ENCODE assay signal across 12 cellular contexts in genomic region chr16:69171325-69172095, GRCh38. TPM values are rescaled to one million over a fixed set of nuclear protein-coding genes. Genes with fewer than 3 reads are reported as not detected.
DNase-seq lines count a peak whose midpoint lies in the region; ATAC-seq and TF ChIP-seq lines count a peak whose summit lies in the region.
"Had no signal": no experiment of that assay in that cellular context is flagged by ENCODE, and none has a peak within 500 bp of the region (broad histone marks: within the 10 kb centered on the region; RNA-seq: fewer than 3 reads in every experiment).

No MANE protein-coding gene starts in this region.

- CTCF ChIA-PET in HEK293T (lab: Yijun Ruan, JAX), result no interaction called here

- DNase-seq in SKM-1 treated with dmso at 0.1 percent for 144 hours (lab: John Stamatoyannopoulos, UW; ENCODE audit: unreplicated experiment), result peak; percentile 57
- no peak for DNase-seq in SKM-1 (lab: John Stamatoyannopoulos, UW; ENCODE audit: unreplicated experiment)
- DNase-seq in dedifferentiated amniotic fluid mesenchymal stem cell (ENCODE audit: extremely low spot score), result peak; percentile 76
- no peak for DNase-seq in mesothelial cell of epicardium (ENCODE audit: low spot score in 2 of 2, unreplicated experiment in 2 of 2)
- no peak for DNase-seq in transverse colon
- no peak for DNase-seq in HEK293T (ENCODE audit: extremely low spot score)
- no peak for DNase-seq in NCI-H345 treated with DMSO at 0.1 percent for 48 hours (lab: John Stamatoyannopoulos, UW; ENCODE audit: unreplicated experiment)
- DNase-seq: 8988T, NCI-H2029 treated with DMSO at 0.1 percent for 48 hours had no signal

- POLR2A ChIA-PET in HEK293T (lab: Yijun Ruan, JAX), result no interaction called here

- no peaks in the 10 kb centered on the region for H3K27me3 ChIP-seq in transverse colon

- peaks cover 22% of the 10 kb centered on the region for H3K36me3 Mint-ChIP-seq in mesothelial cell of epicardium

- H3K9me3 Mint-ChIP-seq in mesothelial cell of epicardium, result no peaks in the 10 kb centered on the region
- H3K9me3 Mint-ChIP-seq: activated T-helper 2 cell treated with anti-CD3 and anti-CD28 coated beads, Interferon-gamma antibody, Interleukin-2, Interleukin-4, amounts not matched to agents 10 μg/mL and 5 μg/mL and 100 μg/mL, durations not matched to agents 14 hours and 24 hours and 36 hours had no signal

- ATAC-seq in HG03196 (IDR thresholded peaks at IDR 0.05; ENCODE audit: unreplicated experiment), result no peak

- WGBS in transverse colon (ENCODE audit: low coverage in 1 of 2), 2 donors, result 52 to 71% methylated on average over 5 to 6 of the region's 6 CpGs

- H3K4me1 ChIP-seq in transverse colon, result peaks cover 24 to 41% (median 24%) of the 10 kb centered on the region in 4 donors
- H3K4me1 ChIP-seq: prostate gland had no signal

- H3K4me3 ChIP-seq in transverse colon, result no peak overlapping the region
- H3K4me3 ChIP-seq: prostate gland had no signal

- no peak overlapping the region for H3K4me3 Mint-ChIP-seq in mesothelial cell of epicardium

- H3K36me3 ChIP-seq in transverse colon, result peaks cover 0 to 13% (median 5%) of the 10 kb centered on the region in 4 donors
- H3K36me3 ChIP-seq: prostate gland had no signal

- intact Hi-C loops in transverse colon (cut with DNase I; ENCODE audit: low total_unique reads), result no loop called here

- H3K4me1 Mint-ChIP-seq in mesothelial cell of epicardium, result peaks cover 23% of the 10 kb centered on the region

- peak overlapping the region; percentile 86 to 98 (median 94) for H3K27ac ChIP-seq in transverse colon

- H3K9me3 ChIP-seq in transverse colon, result no peaks in the 10 kb centered on the region
- H3K9me3 ChIP-seq: prostate gland had no signal

- no peak for TF ChIP-seq POLR2A in transverse colon (IDR thresholded peaks at IDR 0.05)

- H3K27me3 Mint-ChIP-seq in mesothelial cell of epicardium (ENCODE audit: low read depth), result no peaks in the 10 kb centered on the region

- H3K27ac Mint-ChIP-seq in mesothelial cell of epicardium, result peak overlapping the region; percentile 93
- H3K27ac Mint-ChIP-seq: activated T-helper 2 cell treated with anti-CD3 and anti-CD28 coated beads, Interferon-gamma antibody, Interleukin-2, Interleukin-4, amounts not matched to agents 10 μg/mL and 5 μg/mL and 100 μg/mL, durations not matched to agents 14 hours and 24 hours and 36 hours had no signal

- no peak for TF ChIP-seq EP300 in transverse colon (IDR thresholded peaks at IDR 0.05; ENCODE audit: low read depth)

- no peak for TF ChIP-seq CTCF in mesothelial cell of epicardium (IDR thresholded peaks at IDR 0.05; ENCODE audit: unreplicated experiment)
- TF ChIP-seq CTCF in transverse colon (IDR thresholded peaks at IDR 0.05), result no peak

- in situ Hi-C loops in transverse colon (cut with MboI; ENCODE audit: low pct_ligation_motif_present in 1 of 4, low pct_unique_long_range_greater_than_20kb in 1 of 4, low sequenced_read_pairs in 3 of 4), result no loop called here

TF ChIP-seq in HEK293T, 16 proteins besides CTCF, POLR2A, EP300 and RAD21:
- TF ChIP-seq BHLHE40 (IDR thresholded peaks at IDR 0.05; ENCODE audit: borderline replicate concordance) (no peak), LEF1 (IDR thresholded peaks at IDR 0.05; ENCODE audit: borderline replicate concordance) (no peak), FOXK2 (IDR thresholded peaks at IDR 0.05) (no peak), ZNF384 (IDR thresholded peaks at IDR 0.05) (no peak), HDGF (IDR thresholded peaks at IDR 0.05; ENCODE audit: borderline replicate concordance) (no peak), L3MBTL2 (conservative IDR thresholded peaks at IDR 0.05) (no peak), CTBP1 (IDR thresholded peaks at IDR 0.05; ENCODE audit: borderline replicate concordance) (no peak), ELF4 (IDR thresholded peaks at IDR 0.05) (no peak), FOXA1 (IDR thresholded peaks at IDR 0.05) (no peak), TARDBP (IDR thresholded peaks at IDR 0.05) (no peak), PKNOX1 (IDR thresholded peaks at IDR 0.05) (no peak), FOXM1 (IDR thresholded peaks at IDR 0.05; ENCODE audit: borderline replicate concordance) (no peak), SUZ12 (IDR thresholded peaks at IDR 0.05) (no peak), SP1 (IDR thresholded peaks at IDR 0.05) (no peak), ARNT (IDR thresholded peaks at IDR 0.05) (no peak), NFRKB (IDR thresholded peaks at IDR 0.05) (no peak)

RNA-seq across cellular contexts. Expression of gene SNTB2, which starts 15.5 kb away (rescaled TPM):
- total RNA-seq in mesothelial cell of epicardium (25.7 to 29.8 TPM (median 26.7 TPM) in 3 replicates), transverse colon (10 to 100 TPM; 14.2 to 31.4 (median 24.1) TPM)

RNA-seq across cellular contexts. Expression of gene UTP4, which starts 39.1 kb away (rescaled TPM):
- 45.0 to 49.4 TPM (median 48.0 TPM) in 3 replicates for total RNA-seq in mesothelial cell of epicardium
- 10 to 100 TPM; 10.1 to 79.4 (median 17.6) TPM for total RNA-seq in transverse colon

RNA-seq across cellular contexts. Expression of gene CHTF8, which starts 39.1 kb away (rescaled TPM):
- total RNA-seq in mesothelial cell of epicardium (91.9 to 96.7 TPM (median 95.2 TPM) in 3 replicates), transverse colon (100 to 1,000 TPM in 1 of 4 donors, 10 to 100 TPM in 3; 49.2 to 207 (median 68.9) TPM)

Comparison
In these comparisons a context has a peak if more than half of its experiments do, and no peak if none do; other contexts are left out.
1. DNase-seq: peak in SKM-1 treated with dmso at 0.1 percent for 144 hours (single experiment) and dedifferentiated amniotic fluid mesenchymal stem cell (single experiment); none in SKM-1 (single experiment), mesothelial cell of epicardium (0 of 2), transverse colon (single experiment), HEK293T (single experiment) and NCI-H345 treated with DMSO at 0.1 percent for 48 hours (single experiment).